21 cellular contexts compared by ENCODE assay signal in the genomic region with DNA sequence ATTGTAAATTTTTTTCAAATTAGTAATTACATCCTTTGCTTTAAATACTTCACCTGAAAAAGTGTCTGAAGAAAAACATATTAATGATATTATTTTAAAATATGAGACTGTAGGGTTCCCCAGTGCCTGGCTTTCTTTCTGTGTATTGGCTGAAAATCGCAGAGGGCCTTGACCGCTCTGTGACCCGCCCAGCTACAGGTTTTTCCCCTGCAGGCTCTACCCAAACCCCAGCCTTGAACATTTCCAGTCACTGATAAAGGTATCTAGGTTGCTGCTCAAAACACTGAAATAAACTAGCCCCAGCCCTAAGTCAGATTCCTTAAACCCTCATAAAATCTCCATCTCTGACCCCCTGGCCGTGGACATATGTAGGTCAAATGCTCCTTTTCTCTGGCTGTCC. TPM values are rescaled to one million over a fixed set of nuclear protein-coding genes. Genes with fewer than 3 reads are reported as not detected.
"Had no signal": no experiment of that assay in that cellular context is flagged by ENCODE, and none has a peak within 500 bp of the region (broad histone marks: within the 10 kb centered on the region; RNA-seq: fewer than 3 reads in every experiment).

No MANE protein-coding gene starts in this region.

- H3K27me3 ChIP-seq: esophagus muscularis mucosa, gastrocnemius medialis, heart right ventricle, stomach had no signal

- H3K27ac Mint-ChIP-seq: nephron progenitor cell; progenitor cell of endocrine pancreas; stimulated activated memory B cell treated with anti-CD40 and anti-IgM and Interleukin-4, amounts not matched to agents 10 μg/mL and 1 μg/mL and 100 μg/mL, for 72 hours; type B pancreatic cell had no signal

- H3K9me3 ChIP-seq: esophagus muscularis mucosa, gastrocnemius medialis, heart right ventricle, left ventricle myocardium inferior, stomach had no signal

- H3K9me3 Mint-ChIP-seq: nephron progenitor cell; stimulated activated memory B cell treated with anti-CD40 and anti-IgM and Interleukin-4, amounts not matched to agents 10 μg/mL and 1 μg/mL and 100 μg/mL, for 72 hours; type B pancreatic cell had no signal

- H3K4me1 ChIP-seq: esophagus muscularis mucosa, gastrocnemius medialis, stomach had no signal

- ATAC-seq: gastrocnemius medialis; heart right ventricle; right cardiac atrium; stimulated activated memory B cell treated with anti-CD40 and anti-IgM and Interleukin-4, amounts not matched to agents 10 μg/mL and 1 μg/mL and 100 μg/mL, for 72 hours had no signal

- H3K36me3 ChIP-seq: esophagus muscularis mucosa, gastrocnemius medialis, heart right ventricle, left ventricle myocardium inferior, stomach had no signal

- H3K4me1 Mint-ChIP-seq: nephron progenitor cell had no signal

- H3K4me3 Mint-ChIP-seq: nephron progenitor cell; stimulated activated memory B cell treated with anti-CD40 and anti-IgM and Interleukin-4, amounts not matched to agents 10 μg/mL and 1 μg/mL and 100 μg/mL, for 72 hours; type B pancreatic cell had no signal

- H3K36me3 Mint-ChIP-seq: stimulated activated memory B cell treated with anti-CD40 and anti-IgM and Interleukin-4, amounts not matched to agents 10 μg/mL and 1 μg/mL and 100 μg/mL, for 72 hours; type B pancreatic cell had no signal

- H3K27ac ChIP-seq: epithelial cell of prostate, esophagus muscularis mucosa, gastrocnemius medialis, heart right ventricle, left ventricle myocardium inferior, stomach had no signal

- H3K4me3 ChIP-seq: esophagus muscularis mucosa, gastrocnemius medialis, heart right ventricle, left ventricle myocardium inferior, lung, smooth muscle cell, stomach had no signal

- DNase-seq: effector memory CD4-positive, alpha-beta T cell; gastrocnemius medialis; heart right ventricle; hypothalamus; islet precursor cell; left ventricle myocardium inferior; mesenchymal stem cell; midbrain; nephron progenitor cell; right cardiac atrium; stimulated activated CD4-positive, alpha-beta T cell treated with anti-CD3 and anti-CD28 coated beads, Interleukin-4, amount 100 ng/mL, for 1 hour; stimulated activated CD8-positive, alpha-beta memory T cell treated with anti-CD3 and anti-CD28 coated beads, Interleukin-4, amount 100 ng/mL, for 48 hours; stomach; substantia nigra had no signal

- H3K27me3 Mint-ChIP-seq: progenitor cell of endocrine pancreas; stimulated activated memory B cell treated with anti-CD40 and anti-IgM and Interleukin-4, amounts not matched to agents 10 μg/mL and 1 μg/mL and 100 μg/mL, for 72 hours; type B pancreatic cell had no signal

RNA-seq across cellular contexts. Expression of a gene that starts 11.9 kb away (rescaled TPM):
- polyA plus RNA-seq: smooth muscle cell had no signal
